Comparison of ENCODE assay signal across 34 cellular contexts in the genomic region with DNA sequence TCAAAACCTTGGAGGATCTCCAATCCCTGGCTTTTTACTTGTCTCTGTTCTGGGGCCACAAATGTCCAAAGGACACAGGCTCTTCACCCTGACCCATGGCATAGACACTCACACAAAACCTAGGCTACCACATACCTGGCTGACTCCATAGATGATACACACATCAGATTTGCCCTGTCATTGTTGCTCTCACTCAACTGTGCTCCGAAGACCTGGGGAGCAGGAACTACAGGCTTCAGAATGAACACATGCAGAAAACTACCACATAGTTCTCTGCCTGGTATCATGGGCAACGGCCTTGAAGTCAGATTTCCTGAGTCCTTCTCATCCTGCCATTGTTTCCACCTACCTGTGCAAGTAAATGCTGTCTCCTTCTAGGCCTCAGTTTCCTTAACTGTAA.
"Had no signal": no experiment of that assay in that cellular context is flagged by ENCODE, and none has a peak within 500 bp of the region (broad histone marks: within the 10 kb centered on the region; RNA-seq: fewer than 3 reads in every experiment).

No MANE protein-coding gene starts in this region.

- H3K9ac ChIP-seq: KMS-11 had no signal

- H3K36me3 ChIP-seq: MG63 had no signal

- H3K27me3 ChIP-seq: MG63 had no signal

- DNase-seq: Karpas-422, Kasumi-1, KBM-7, KG1, MG63, MM.1S, MV-4-11, NCI-H1048, NCI-H1092, NCI-H1092 treated with DMSO at 0.1 percent for 48 hours, NCI-H1105, NCI-H1105 treated with DMSO at 0.1 percent for 48 hours, NCI-H1417, NCI-H1417 treated with DMSO at 0.1 percent for 48 hours, NCI-H1436, NCI-H1436 treated with DMSO at 0.1 percent for 48 hours, NCI-H146, NCI-H1694, NCI-H1694 treated with DMSO at 0.1 percent for 48 hours, NCI-H187, NCI-H187 treated with DMSO at 0.1 percent for 48 hours, NCI-H1930, NCI-H2029, NCI-H2029 treated with DMSO at 0.1 percent for 48 hours, NCI-H2081, NCI-H2081 treated with DMSO at 0.1 percent for 48 hours, NCI-H2107, NCI-H2171, NCI-H2171 treated with DMSO at 0.1 percent for 48 hours, NCI-H2227 treated with DMSO at 0.1 percent for 48 hours, NCI-H226, NCI-H345, NCI-H446 treated with DMSO at 0.1 percent for 48 hours had no signal

- H3K4me2 ChIP-seq: KMS-11 had no signal

- H3K27ac ChIP-seq: KMS-11 had no signal

- H3K4me3 ChIP-seq: MG63 had no signal
